ENCODE assay signal across 21 cellular contexts in genomic region chr18:52353589-52353988, GRCh38. TPM values are rescaled to one million over a fixed set of nuclear protein-coding genes. Genes with fewer than 3 reads are reported as not detected.
"Had no signal": no experiment of that assay in that cellular context is flagged by ENCODE, and none has a peak within 500 bp of the region (broad histone marks: within the 10 kb centered on the region; RNA-seq: fewer than 3 reads in every experiment).

No MANE protein-coding gene starts in this region.

- ATAC-seq: activated CD4-positive, alpha-beta T cell treated with anti-CD3 and anti-CD28 coated beads for 36 hours; activated CD8-positive, alpha-beta memory T cell treated with anti-CD3 and anti-CD28 coated beads, Interleukin-2, amount 10 ng/mL, durations not matched to agents 7 days and 5 days; foreskin keratinocyte; mucosa of descending colon; naive thymus-derived CD4-positive, alpha-beta T cell had no signal

- H3K9me3 ChIP-seq: adrenal gland, mucosa of descending colon, neutrophil, right atrium auricular region, testis, upper lobe of left lung had no signal

- FAIRE-seq: endothelial cell of umbilical vein had no signal

- H3K36me3 ChIP-seq: adrenal gland, neutrophil, right atrium auricular region, upper lobe of left lung, WERI-Rb-1 had no signal

- H3K4me1 ChIP-seq: adrenal gland, foreskin keratinocyte, right atrium auricular region, testis, upper lobe of left lung had no signal

- H3K27me3 ChIP-seq: adrenal gland, foreskin keratinocyte, neutrophil, right atrium auricular region, testis, upper lobe of left lung had no signal

- H3K4me3 ChIP-seq: adrenal gland, mucosa of descending colon, right atrium auricular region, smooth muscle cell, testis, upper lobe of left lung had no signal

- H3K27ac ChIP-seq: adrenal gland, foreskin keratinocyte, neutrophil, right atrium auricular region, testis, upper lobe of left lung, WERI-Rb-1 had no signal

- DNase-seq: activated CD4-positive, alpha-beta memory T cell treated with anti-CD3 and anti-CD28 coated beads for 36 hours; activated CD4-positive, alpha-beta T cell treated with anti-CD3 and anti-CD28 coated beads for 36 hours; activated CD8-positive, alpha-beta memory T cell treated with anti-CD3 and anti-CD28 coated beads, Interleukin-2, amount 10 ng/mL, durations not matched to agents 7 days and 5 days; activated T-cell treated with anti-CD3 and anti-CD28 coated beads, Interleukin-2, amount 50 U/mL, for 1 hour; adrenal gland; cortex of kidney; effector CD8-positive, alpha-beta T cell; foreskin keratinocyte; mammary epithelial cell; mucosa of descending colon; naive thymus-derived CD4-positive, alpha-beta T cell; stimulated activated CD4-positive, alpha-beta T cell treated with anti-CD3 and anti-CD28 coated beads, Interleukin-4, amount 100 ng/mL, for 4 hours; stimulated activated CD8-positive, alpha-beta memory T cell treated with anti-CD3 and anti-CD28 coated beads, Interleukin-4, amount 100 ng/mL, for 48 hours; stimulated activated naive CD4-positive, alpha-beta T cell treated with Interleukin-2 at 50 U/mL for 16 hours; testis; upper lobe of left lung; WERI-Rb-1 had no signal

RNA-seq across cellular contexts. Expression of gene DCC, which starts 13.6 kb away (rescaled TPM):
- total RNA-seq: activated CD4-positive, alpha-beta memory T cell treated with anti-CD3 and anti-CD28 coated beads for 36 hours; activated CD4-positive, alpha-beta T cell treated with anti-CD3 and anti-CD28 coated beads for 36 hours; activated CD8-positive, alpha-beta memory T cell treated with anti-CD3 and anti-CD28 coated beads, Interleukin-2, amount 10 ng/mL, durations not matched to agents 7 days and 5 days; endothelial cell of umbilical vein; foreskin keratinocyte; mammary epithelial cell; naive thymus-derived CD4-positive, alpha-beta T cell; right atrium auricular region; smooth muscle cell had no signal
- polyA plus RNA-seq: endothelial cell of umbilical vein; foreskin keratinocyte; mammary epithelial cell; naive thymus-derived CD4-positive, alpha-beta T cell; smooth muscle cell had no signal
